ENCODE assay signal across 22 cellular contexts in genomic region chr6:167739721-167740475, GRCh38.
"Had no signal": no experiment of that assay in that cellular context is flagged by ENCODE, and none has a peak within 500 bp of the region (broad histone marks: within the 10 kb centered on the region; RNA-seq: fewer than 3 reads in every experiment).

No MANE protein-coding gene starts in this region.

- H3K9me3 Mint-ChIP-seq: activated naive CD4-positive, alpha-beta T cell treated with anti-CD3 and anti-CD28 coated beads for 36 hours had no signal

- H3K27ac ChIP-seq: SJSA1 had no signal

- DNase-seq: activated CD4-positive, alpha-beta T cell treated with anti-CD3 and anti-CD28 coated beads for 48 hours; activated CD4-positive, alpha-beta T cell treated with anti-CD3 and anti-CD28 coated beads, Interleukin-2, amount 50 U/mL, for 4 hours; activated CD8-positive, alpha-beta memory T cell treated with anti-CD3 and anti-CD28 coated beads, Interleukin-2, amount 50 U/mL, for 48 hours; activated CD8-positive, alpha-beta T cell treated with anti-CD3 and anti-CD28 coated beads, Interleukin-2, amount 10 ng/mL, durations not matched to agents 7 days and 5 days; activated gamma-delta T cell; activated naive CD4-positive, alpha-beta T cell treated with anti-CD3 and anti-CD28 coated beads for 36 hours; activated T-cell treated with anti-CD3 and anti-CD28 coated beads, Interleukin-2, amount 50 U/mL, for 1 hour; amygdala; KBM-7; NCI-H1092 treated with DMSO at 0.1 percent for 48 hours; NCI-H1417 treated with DMSO at 0.1 percent for 48 hours; NCI-H1694 treated with DMSO at 0.1 percent for 48 hours; NCI-H2029 treated with DMSO at 0.1 percent for 48 hours; NCI-H510A treated with DMSO at 0.1 percent for 48 hours; PC-3; SHP77; SW 1271 had no signal

- H3K27me3 Mint-ChIP-seq: brain had no signal

- H3K4me1 ChIP-seq: SJSA1 had no signal

- ATAC-seq: activated CD4-positive, CD25-positive, alpha-beta regulatory T cell treated with anti-CD3 and anti-CD28 coated beads, Interleukin-2, amount 50 U/mL, for 24 hours; activated CD8-positive, alpha-beta T cell treated with anti-CD3 and anti-CD28 coated beads, Interleukin-2, amount 10 ng/mL, durations not matched to agents 7 days and 5 days; PC-3; SK-N-SH treated with all-trans-retinoic acid at 6 μM for 48 hours had no signal

- H3K4me3 ChIP-seq: SJSA1 had no signal

- H3K4me3 Mint-ChIP-seq: activated CD8-positive, alpha-beta T cell treated with anti-CD3 and anti-CD28 coated beads, Interleukin-2, amount 10 ng/mL, durations not matched to agents 7 days and 5 days; activated naive CD4-positive, alpha-beta T cell treated with anti-CD3 and anti-CD28 coated beads for 36 hours; activated naive CD8-positive, alpha-beta T cell; brain had no signal

- H3K36me3 ChIP-seq: SJSA1 had no signal

- H3K27me3 ChIP-seq: SJSA1 had no signal

- H3K27ac Mint-ChIP-seq: activated CD8-positive, alpha-beta T cell treated with anti-CD3 and anti-CD28 coated beads, Interleukin-2, amount 10 ng/mL, durations not matched to agents 7 days and 5 days; activated naive CD4-positive, alpha-beta T cell treated with anti-CD3 and anti-CD28 coated beads for 36 hours; activated naive CD8-positive, alpha-beta T cell; brain had no signal
